In the genomic region with DNA sequence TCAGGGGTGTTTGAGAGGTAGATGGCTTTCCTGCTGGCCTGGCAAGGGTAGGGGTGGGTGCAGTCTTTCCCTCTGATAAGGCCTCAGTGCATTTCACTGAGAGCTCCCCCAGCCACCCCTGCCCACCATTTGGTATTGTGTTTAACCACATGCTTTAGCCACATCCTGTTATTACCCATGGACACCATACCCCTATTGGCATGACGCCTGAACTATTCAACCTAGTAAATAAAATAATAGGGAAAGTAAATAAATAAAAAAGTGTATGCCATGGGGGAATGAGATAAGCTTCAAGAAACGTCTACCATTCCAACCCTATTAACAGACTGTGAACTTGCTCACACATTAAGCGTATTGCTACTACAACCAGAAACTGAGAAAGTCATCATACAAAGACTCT, we compare ENCODE assay signal across 23 cellular contexts. TPM values are rescaled to one million over a fixed set of nuclear protein-coding genes. Genes with fewer than 3 reads are reported as not detected.
"Had no signal": no experiment of that assay in that cellular context is flagged by ENCODE, and none has a peak within 500 bp of the region (broad histone marks: within the 10 kb centered on the region; RNA-seq: fewer than 3 reads in every experiment).

No MANE protein-coding gene starts in this region.

- DNase-seq: activated CD4-positive, alpha-beta T cell treated with anti-CD3 and anti-CD28 coated beads for 48 hours; activated CD4-positive, alpha-beta T cell treated with anti-CD3 and anti-CD28 coated beads, Interleukin-2, amount 50 U/mL, for 4 hours; activated CD4-positive, CD25-positive, alpha-beta regulatory T cell treated with anti-CD3 and anti-CD28 coated beads, Interleukin-2, amount 50 U/mL, for 72 hours; activated CD8-positive, alpha-beta T cell treated with anti-CD3 and anti-CD28 coated beads, Interleukin-2, amount 10 ng/mL, durations not matched to agents 7 days and 5 days; activated effector memory CD4-positive, alpha-beta T cell treated with Interleukin-2 at 50 U/mL for 16 hours; activated naive CD4-positive, alpha-beta T cell; activated T-cell treated with anti-CD3 and anti-CD28 coated beads, Interleukin-2, amount 50 U/mL, for 24 hours; amniotic stem cell; body of pancreas; central memory CD4-positive, alpha-beta T cell; NCI-H1105 treated with DMSO at 0.1 percent for 48 hours; NCI-H1436 treated with DMSO at 0.1 percent for 48 hours; NCI-H187; NCI-H2107; NCI-H510A treated with DMSO at 0.1 percent for 48 hours; NCI-H774; SHP77 treated with DMSO at 0.1 percent for 48 hours had no signal

- H3K4me3 ChIP-seq: ascending aorta, body of pancreas, coronary artery had no signal

- H3K36me3 ChIP-seq: ascending aorta had no signal

- H3K9me3 ChIP-seq: ascending aorta had no signal

- ATAC-seq: activated CD8-positive, alpha-beta T cell treated with anti-CD3 and anti-CD28 coated beads, Interleukin-2, amount 10 ng/mL, durations not matched to agents 7 days and 5 days; body of pancreas; WTC11 had no signal

- H3K27ac ChIP-seq: ascending aorta, body of pancreas, coronary artery had no signal

- FAIRE-seq: bronchial epithelial cell had no signal

- H3K27me3 ChIP-seq: ascending aorta, body of pancreas had no signal

- H3K4me1 ChIP-seq: ascending aorta, body of pancreas had no signal

RNA-seq across cellular contexts. Expression of gene LGR5, which starts 7.6 kb away (rescaled TPM):
- total RNA-seq: activated CD8-positive, alpha-beta T cell treated with anti-CD3 and anti-CD28 coated beads, Interleukin-2, amount 10 ng/mL, durations not matched to agents 7 days and 5 days; activated T-helper 1 cell treated with anti-CD3 and anti-CD28 coated beads, Interleukin-12 subunit alpha, Interleukin-12 subunit beta, Interleukin-2, Interleukin-4 antibody, amounts not matched to agents 30 ng/mL and 10 ng/mL and 1 ng/mL, durations not matched to agents 14 hours and 24 hours and 36 hours; bronchial epithelial cell; SK-MEL-5 had no signal
